In genomic region chr7:18610331-18610948, GRCh38 we compare ENCODE assay signal across 7 cellular contexts.
DNase-seq lines count a peak whose midpoint lies in the region; ATAC-seq, FAIRE-seq and TF ChIP-seq lines count a peak whose summit lies in the region.

No MANE protein-coding gene starts in this region.

- WGBS in K562 (ENCODE audit: insufficient coverage, low coverage, missing lambda C conversion rate): under 1% methylated on average over 8 of the region's 8 CpGs

- H2AFZ ChIP-seq in KMS-11 (ENCODE audit: low read depth): no peak overlapping the region
- H2AFZ ChIP-seq in K562 (ENCODE audit: low read depth, low read length): no peak overlapping the region

- no peak for TF ChIP-seq EP300 in K562 (IDR thresholded peaks at IDR 0.05; ENCODE audit: low read length)

- H3K9ac ChIP-seq in KMS-11 (no peak overlapping the region), K562 (ENCODE audit: insufficient read depth in 1 of 2, low read depth in 2 of 2, low read length in 2 of 2) (no peak overlapping the region)

- no peak for TF ChIP-seq POLR2A in K562 (conservative IDR thresholded peaks at IDR 0.05)

- H3K9me1 ChIP-seq in K562 (ENCODE audit: control insufficient read depth, insufficient read depth, low read length): no peaks in the 10 kb centered on the region

- H3K4me1 ChIP-seq in KMS-11 (ENCODE audit: low read depth, poor library complexity, severe bottlenecking) (no peaks in the 10 kb centered on the region), K562 (replicated peaks in 1 of 2; ENCODE audit: control insufficient read depth in 2 of 2, insufficient read depth in 2 of 2, low read length in 2 of 2) (no peaks in the 10 kb centered on the region)

- H3K79me2 ChIP-seq in KMS-11 (ENCODE audit: insufficient read depth, low read depth) (no peaks in the 10 kb centered on the region), K562 (ENCODE audit: control insufficient read depth, insufficient read depth, low read length) (no peaks in the 10 kb centered on the region)

- in situ Hi-C loops in K562 (cut with MboI): no loop called here

- CTCF ChIA-PET in K562 (lab: Yijun Ruan, JAX; ENCODE audit: low intra/inter-chr PET ratio): no interaction called here

- ATAC-seq in GM18519 (IDR thresholded peaks at IDR 0.05; ENCODE audit: low FRiP score, unreplicated experiment): peak; percentile 56
- no peak for ATAC-seq in K562

- TF ChIP-seq CTCF in KMS-11 (conservative IDR thresholded peaks at IDR 0.05; ENCODE audit: low read depth, low read length) (peak; percentile 56; the same call in 1 of the 2 replicates), K562 (IDR thresholded peaks at IDR 0.05 in 2 of 3, conservative IDR thresholded peaks at IDR 0.05 in 1 of 3; ENCODE audit: insufficient read depth in 2 of 3, low read depth in 1 of 3, low read length in 3 of 3) (peak in 2 of 3 experiments; percentile 18 to 40; a peak in 2 of 6 replicates)

- TF ChIP-seq RAD21 in K562 (CRISPR knock-in tag; conservative IDR thresholded peaks at IDR 0.05 in 1 of 2, IDR thresholded peaks at IDR 0.05 in 1 of 2): peak; percentile 7 to 23; a peak in 1 of 4 replicates

- no peak overlapping the region for H3K4me3 ChIP-seq in KMS-11 (IDR thresholded peaks at IDR 0.05; ENCODE audit: insufficient read depth, low read depth, low read length)
- H3K4me3 ChIP-seq in K562: no peak overlapping the region

- no peak overlapping the region for H3K27ac ChIP-seq in KMS-11
- H3K27ac ChIP-seq in K562 (ENCODE audit: extremely low read depth, low read depth, low read length): no peak overlapping the region

- no peaks in the 10 kb centered on the region for H4K20me1 ChIP-seq in KMS-11 (ENCODE audit: insufficient read depth)
- H4K20me1 ChIP-seq in K562 (replicated peaks; ENCODE audit: control insufficient read depth, insufficient read depth, low read length): no peaks in the 10 kb centered on the region

- no peaks in the 10 kb centered on the region for H3K27me3 ChIP-seq in KMS-11 (ENCODE audit: insufficient read depth, low read depth)
- no peaks in the 10 kb centered on the region for H3K27me3 ChIP-seq in K562 (ENCODE audit: control insufficient read depth in 2 of 2, insufficient read depth in 2 of 2, low read length in 2 of 2)

- H3K36me3 ChIP-seq in KMS-11 (ENCODE audit: insufficient read depth) (no peaks in the 10 kb centered on the region; the same call in 1 of the 2 replicates), K562 (ENCODE audit: control insufficient read depth, insufficient read depth, low read length) (no peaks in the 10 kb centered on the region)

- DNase-seq in K562 (ENCODE audit: extremely low read depth in 1 of 4, low spot score in 3 of 4): peak in 1 of 4 experiments; percentile 29
- DNase-seq in myocyte (ENCODE audit: low read depth): peak; percentile 11
- DNase-seq in middle frontal gyrus (ENCODE audit: extremely low spot score, low spot score): no peak
- DNase-seq in NCI-H524 treated with DMSO at 0.1 percent for 48 hours (lab: John Stamatoyannopoulos, UW): no peak
- no peak for DNase-seq in SHP77 treated with DMSO at 0.1 percent for 48 hours (lab: John Stamatoyannopoulos, UW)

- H3K4me2 ChIP-seq in KMS-11 (no peak overlapping the region), K562 (ENCODE audit: insufficient read depth, low read length) (no peak overlapping the region)

- intact Hi-C loops in K562 (cut with micrococcal nuclease): no loop called here

- POLR2A ChIA-PET in K562 (lab: Yijun Ruan, JAX): no interaction called here

- BruUV-seq in K562 (replicated peaks; lab: Mats Ljungman, UMichigan): no TSS peak

- H3K9me3 ChIP-seq in K562 (replicated peaks; ENCODE audit: control insufficient read depth, insufficient read depth, low read depth, low read length): no peaks in the 10 kb centered on the region

- no peak for FAIRE-seq in K562 (lab: Jason Lieb, UNC)

TF ChIP-seq in K562, 482 proteins besides CTCF, POLR2A, EP300 and RAD21:
- TF ChIP-seq MNT (conservative IDR thresholded peaks at IDR 0.05): no peak
- no peak for TF ChIP-seq TAF1 (IDR thresholded peaks at IDR 0.05; ENCODE audit: control insufficient read depth, extremely low read depth, insufficient read depth, low read length, severe bottlenecking)
- no peak for TF ChIP-seq MCM7 (IDR thresholded peaks at IDR 0.05)
